ENCODE assay signal across 24 cellular contexts in the genomic region with DNA sequence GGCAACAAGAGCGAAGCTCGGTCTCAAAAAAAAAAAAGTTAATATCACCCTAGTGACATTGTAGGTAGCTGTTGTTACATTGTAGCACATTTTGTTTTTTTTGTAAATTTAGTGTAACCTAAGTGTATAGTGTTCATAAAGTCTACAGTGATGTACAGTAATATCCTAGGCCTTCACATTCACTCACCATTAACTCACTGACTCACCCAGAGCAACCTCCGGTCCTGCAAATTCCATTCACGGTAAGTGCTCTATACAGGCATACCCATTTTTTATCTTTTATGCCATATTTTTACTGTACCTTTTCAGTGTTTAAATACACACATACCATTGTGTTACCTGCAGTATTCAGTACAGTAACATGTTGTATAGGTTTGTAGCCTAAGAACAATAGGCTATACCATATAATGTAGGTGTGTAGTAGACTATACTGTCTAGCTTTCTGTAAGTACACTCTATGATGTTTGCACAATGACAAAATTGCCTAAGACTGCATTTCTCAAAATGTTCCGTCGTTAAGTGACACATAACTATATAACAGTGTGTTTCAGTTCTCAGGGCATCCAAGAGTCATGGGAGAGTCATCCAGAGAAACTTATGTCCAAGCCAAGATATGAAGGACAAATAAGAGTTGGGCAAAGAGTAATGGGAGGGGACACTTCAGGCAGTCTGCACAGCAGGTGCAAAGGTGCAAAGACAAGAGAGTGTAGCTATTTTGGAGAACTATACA.
DNase-seq lines count a peak whose midpoint lies in the region; ATAC-seq, FAIRE-seq and TF ChIP-seq lines count a peak whose summit lies in the region.
"Had no signal": no experiment of that assay in that cellular context is flagged by ENCODE, and none has a peak within 500 bp of the region (broad histone marks: within the 10 kb centered on the region; RNA-seq: fewer than 3 reads in every experiment).

No MANE protein-coding gene starts in this region.

- no peaks in the 10 kb centered on the region for H3K9me3 Mint-ChIP-seq in activated T-cell treated with anti-CD3 and anti-CD28 coated beads, Interleukin-2, amount 50 U/mL, for 4 hours
- H3K9me3 Mint-ChIP-seq: activated B cell treated with CpG ODN at 0.5 μM for 24 hours; activated naive CD4-positive, alpha-beta T cell treated with anti-CD3 and anti-CD28 coated beads, Interleukin-2, amount 50 U/mL, for 72 hours; activated T-cell treated with anti-CD3 and anti-CD28 coated beads, Interleukin-2, amount 50 U/mL, for 72 hours; CD14-positive monocyte; endodermal cell; immature natural killer cell had no signal

- no peak overlapping the region for H3K4me3 Mint-ChIP-seq in activated T-cell treated with anti-CD3 and anti-CD28 coated beads, Interleukin-2, amount 50 U/mL, for 4 hours
- H3K4me3 Mint-ChIP-seq: activated B cell treated with CpG ODN at 0.5 μM for 24 hours; activated T-cell treated with anti-CD3 and anti-CD28 coated beads, Interleukin-2, amount 50 U/mL, for 72 hours; CD14-positive monocyte; endodermal cell; immature natural killer cell had no signal

- intact Hi-C loops in mammary epithelial cell (cut with micrococcal nuclease), result no loop called here

- no peak overlapping the region for H3K27ac ChIP-seq in mammary epithelial cell (ENCODE audit: insufficient read depth, low read depth, low read length)
- H3K27ac ChIP-seq in osteoblast (ENCODE audit: low read depth, low read length), result peak overlapping the region; percentile 40
- H3K27ac ChIP-seq in right atrium auricular region, result no peak overlapping the region
- H3K27ac ChIP-seq: heart right ventricle, Peyer's patch, spleen, vagina had no signal

- no TSS peak for BruUV-seq in mammary epithelial cell (replicated peaks; lab: Mats Ljungman, UMichigan)

- H3K4me1 Mint-ChIP-seq in activated T-cell treated with anti-CD3 and anti-CD28 coated beads, Interleukin-2, amount 50 U/mL, for 4 hours (ENCODE audit: low read depth), result no peaks in the 10 kb centered on the region
- H3K4me1 Mint-ChIP-seq: activated B cell treated with CpG ODN at 0.5 μM for 24 hours, CD14-positive monocyte, immature natural killer cell had no signal

- H3K36me3 Mint-ChIP-seq in activated T-cell treated with anti-CD3 and anti-CD28 coated beads, Interleukin-2, amount 50 U/mL, for 4 hours (ENCODE audit: insufficient read depth), result peaks cover 34% of the 10 kb centered on the region

- no peaks in the 10 kb centered on the region for H3K27me3 ChIP-seq in mammary epithelial cell (ENCODE audit: insufficient read depth, low read length)
- H3K27me3 ChIP-seq in osteoblast (ENCODE audit: insufficient read depth, low read length), result no peaks in the 10 kb centered on the region
- no peaks in the 10 kb centered on the region for H3K27me3 ChIP-seq in right atrium auricular region
- H3K27me3 ChIP-seq: heart right ventricle, Peyer's patch, spleen, vagina had no signal

- no peak for ATAC-seq in GM18517 (IDR thresholded peaks at IDR 0.05; ENCODE audit: unreplicated experiment)
- ATAC-seq in activated T-cell treated with anti-CD3 and anti-CD28 coated beads, Interleukin-2, amount 50 U/mL, for 4 hours, result no peak
- ATAC-seq: heart right ventricle, left ventricle myocardium superior had no signal

- dilution Hi-C loops in mammary epithelial cell (cut with HindIII; ENCODE audit: low sequenced_read_pairs), result no loop called here

- H3K27me3 Mint-ChIP-seq in activated T-cell treated with anti-CD3 and anti-CD28 coated beads, Interleukin-2, amount 50 U/mL, for 4 hours (ENCODE audit: low read depth), result no peaks in the 10 kb centered on the region
- H3K27me3 Mint-ChIP-seq: activated B cell treated with CpG ODN at 0.5 μM for 24 hours had no signal

- H2AFZ ChIP-seq in mammary epithelial cell (ENCODE audit: low read depth, low read length) (no peak overlapping the region), osteoblast (ENCODE audit: low read length) (no peak overlapping the region)

- in situ Hi-C loops in mammary epithelial cell (cut with MboI; ENCODE audit: low sequenced_read_pairs in 2 of 2), result no loop called here

- H3K4me2 ChIP-seq in mammary epithelial cell (ENCODE audit: insufficient read depth, low read depth, low read length) (no peak overlapping the region), osteoblast (ENCODE audit: insufficient read depth, low read length) (peak overlapping the region; percentile 1)

- H3K36me3 ChIP-seq in mammary epithelial cell (ENCODE audit: insufficient read depth, low read length) (peaks cover 23% of the 10 kb centered on the region), osteoblast (ENCODE audit: insufficient read depth, low read length) (peaks cover 39% of the 10 kb centered on the region), right atrium auricular region (peaks cover 39% of the 10 kb centered on the region)

- H3K79me2 ChIP-seq in mammary epithelial cell (ENCODE audit: insufficient read depth, low read length) (no peaks in the 10 kb centered on the region), osteoblast (ENCODE audit: insufficient read depth, low read length) (no peaks in the 10 kb centered on the region)

- H3K4me3 ChIP-seq in mammary epithelial cell (replicated peaks in 1 of 3; ENCODE audit: insufficient read depth in 1 of 3, low read depth in 2 of 3, low read length in 3 of 3) (no peak overlapping the region), osteoblast (ENCODE audit: insufficient read depth, low read length) (no peak overlapping the region), right atrium auricular region (no peak overlapping the region)
- H3K4me3 ChIP-seq: heart right ventricle, Peyer's patch, spleen, vagina had no signal

- CTCF ChIA-PET in mammary epithelial cell (lab: Charles Lee; ENCODE audit: low non-redundant PET), result no interaction called here

- peak; percentile 66 for FAIRE-seq in D721Med (lab: Jason Lieb, UNC)

- H3K9ac ChIP-seq in mammary epithelial cell (ENCODE audit: insufficient read depth, low read length), result no peak overlapping the region

- H3K4me1 ChIP-seq in mammary epithelial cell (ENCODE audit: insufficient read depth, low read length) (no peaks in the 10 kb centered on the region), osteoblast (ENCODE audit: insufficient read depth, low read length) (peaks cover 9% of the 10 kb centered on the region), right atrium auricular region (no peaks in the 10 kb centered on the region)
- H3K4me1 ChIP-seq: heart right ventricle, Peyer's patch, vagina had no signal

- H3K9me3 ChIP-seq in mammary epithelial cell (replicated peaks; ENCODE audit: insufficient read depth, low read length) (no peaks in the 10 kb centered on the region), osteoblast (ENCODE audit: low read depth, low read length) (no peaks in the 10 kb centered on the region), right atrium auricular region (no peaks in the 10 kb centered on the region)
- H3K9me3 ChIP-seq: heart right ventricle, Peyer's patch, spleen, vagina had no signal

- DNase-seq in D721Med (ENCODE audit: insufficient read length, low spot score), result no peak
- peak; percentile 59 for DNase-seq in HT1080 (ENCODE audit: low read depth)
- peak; percentile 9 for DNase-seq in mammary epithelial cell
- no peak for DNase-seq in osteoblast (ENCODE audit: insufficient read length, low spot score, missing footprints)
- no peak for DNase-seq in H4 (ENCODE audit: low spot score)
- DNase-seq in activated T-cell treated with anti-CD3 and anti-CD28 coated beads, Interleukin-2, amount 50 U/mL, for 4 hours, result no peak
- no peak for DNase-seq in right atrium auricular region (ENCODE audit: low spot score)
- DNase-seq: activated B cell treated with CpG ODN at 0.5 μM for 24 hours; activated T-cell treated with anti-CD3 and anti-CD28 coated beads, Interleukin-2, amount 50 U/mL, for 72 hours; endodermal cell; GF-D8; GOT3; heart right ventricle; immature natural killer cell; left ventricle myocardium superior; NCI-H1694 treated with DMSO at 0.1 percent for 48 hours; NCI-H446; Peyer's patch; spleen; T-helper 9 cell had no signal

- no peaks in the 10 kb centered on the region for H4K20me1 ChIP-seq in mammary epithelial cell (ENCODE audit: insufficient read depth, low read length)
- peaks cover 6% of the 10 kb centered on the region for H4K20me1 ChIP-seq in osteoblast (ENCODE audit: insufficient read depth, low read length)

- TF ChIP-seq CTCF in D721Med (IDR thresholded peaks at IDR 0.05; ENCODE audit: insufficient read depth, missing control alignments) (no peak), mammary epithelial cell (conservative IDR thresholded peaks at IDR 0.05 in 1 of 2, IDR thresholded peaks at IDR 0.05 in 1 of 2; ENCODE audit: extremely low read depth in 1 of 2, insufficient read depth in 1 of 2, low read depth in 1 of 2, low read length in 2 of 2) (no peak), osteoblast (IDR thresholded peaks at IDR 0.05; ENCODE audit: extremely low read depth, low read depth, low read length) (no peak), right atrium auricular region (IDR thresholded peaks at IDR 0.05) (no peak)

- WGBS in mammary epithelial cell (ENCODE audit: low coverage, missing lambda C conversion rate), result 95% methylated on average over 6 of the region's 6 CpGs

Comparison
In these comparisons a context has a peak if more than half of its experiments do, and no peak if none do; other contexts are left out.
1. DNase-seq: peak in HT1080 (single experiment) and mammary epithelial cell (single experiment); none in D721Med (single experiment), osteoblast (single experiment), H4 (single experiment), activated T-cell treated with anti-CD3 and anti-CD28 coated beads, Interleukin-2, amount 50 U/mL, for 4 hours (single experiment) and right atrium auricular region (single experiment).